1 cellular context compared by ENCODE assay signal in the genomic region with DNA sequence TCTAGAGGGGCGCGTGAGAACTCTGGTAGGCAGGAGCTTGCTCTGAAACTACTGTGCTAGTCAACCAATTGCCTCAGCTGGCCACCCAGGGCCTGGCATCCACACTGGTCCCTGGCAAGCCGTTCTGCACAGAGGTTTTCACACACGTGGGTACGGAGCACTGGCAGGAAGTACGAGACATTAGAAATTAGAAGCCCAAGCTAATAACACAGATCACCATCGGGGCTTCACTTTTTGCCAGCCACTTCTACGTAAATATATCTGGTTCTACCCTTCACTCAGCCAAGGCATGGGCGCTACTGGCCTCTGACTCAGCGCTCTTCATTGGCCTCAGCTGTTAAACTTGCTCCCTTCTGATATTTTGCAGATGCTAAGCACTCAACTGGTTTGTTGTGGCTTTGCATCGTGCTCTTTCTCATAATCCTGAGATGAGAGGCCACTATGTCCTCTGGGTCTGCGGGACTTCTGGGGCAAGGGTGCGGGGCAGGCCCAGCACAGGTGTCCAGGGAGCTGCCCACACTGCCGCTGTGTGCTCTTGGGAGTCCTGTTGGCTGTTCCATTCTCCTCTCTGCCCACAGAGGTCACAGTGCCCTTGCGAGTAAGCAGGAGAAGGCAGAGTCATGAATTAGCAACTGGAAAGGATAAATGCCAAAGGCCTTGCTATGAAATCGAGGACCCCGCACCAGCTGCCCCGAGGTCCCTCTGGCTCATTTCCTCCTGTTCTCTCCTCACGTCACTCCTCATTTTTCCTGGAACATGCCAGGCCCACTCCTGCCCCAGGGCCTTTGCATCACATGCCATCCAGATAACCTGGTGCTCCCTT.
TF ChIP-seq lines count a peak whose summit lies in the region.

No MANE protein-coding gene starts in this region.

TF ChIP-seq in K562, 482 proteins besides CTCF, POLR2A, EP300 and RAD21:
- TF ChIP-seq PHF20 (IDR thresholded peaks at IDR 0.05; ENCODE audit: partially characterized antibody) (no peak), ILK (tag; IDR thresholded peaks at IDR 0.05; ENCODE audit: borderline replicate concordance, low read depth) (no peak), RCOR1 (IDR thresholded peaks at IDR 0.05; ENCODE audit: borderline replicate concordance in 1 of 2, low read depth in 2 of 2, low read length in 2 of 2) (0 out of 4 replicates have a peak, but pooled peaks of 1 of the 2 experiments have one; percentile 11), NFE2 (IDR thresholded peaks at IDR 0.05; ENCODE audit: low read depth) (peak; percentile 39; the same call in 1 of the 2 replicates), RBM25 (IDR thresholded peaks at IDR 0.05; ENCODE audit: low read depth, low read length, severe bottlenecking) (peak; percentile 74), ZNF274 (IDR thresholded peaks at IDR 0.05; ENCODE audit: borderline replicate concordance, low read depth, low read length) (no peak), KLF1 (tag; IDR thresholded peaks at IDR 0.05) (no peak), BCOR (IDR thresholded peaks at IDR 0.05) (peak; percentile 71), ZNF316 (IDR thresholded peaks at IDR 0.05) (peak; percentile 57), IFI16 (CRISPR knock-in tag; IDR thresholded peaks at IDR 0.05) (no peak), SPI1 (IDR thresholded peaks at IDR 0.05; ENCODE audit: borderline replicate concordance, low read depth, low read length) (no peak), NONO (IDR thresholded peaks at IDR 0.05; ENCODE audit: low read depth in 2 of 2, low read length in 1 of 2) (no peak), C11orf30 (IDR thresholded peaks at IDR 0.05; ENCODE audit: low read depth) (peak; percentile 43), MLLT1 (IDR thresholded peaks at IDR 0.05) (no peak), ZNF41 (CRISPR knock-in tag; conservative IDR thresholded peaks at IDR 0.05) (no peak), MAFK (IDR thresholded peaks at IDR 0.05; ENCODE audit: low read length) (peak; percentile 42; the same call in 1 of the 2 replicates), WHSC1 (IDR thresholded peaks at IDR 0.05; ENCODE audit: low read length) (no peak), NR3C1 (CRISPR knock-in tag; IDR thresholded peaks at IDR 0.05) (no peak), ZNF592 (IDR thresholded peaks at IDR 0.05) (peak; percentile 53; the same call in 1 of the 2 replicates)
- TF ChIP-seq, protein P1, sequence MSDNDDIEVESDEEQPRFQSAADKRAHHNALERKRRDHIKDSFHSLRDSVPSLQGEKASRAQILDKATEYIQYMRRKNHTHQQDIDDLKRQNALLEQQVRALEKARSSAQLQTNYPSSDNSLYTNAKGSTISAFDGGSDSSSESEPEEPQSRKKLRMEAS (CRISPR knock-in tag; IDR thresholded peaks at IDR 0.05) = no peak
- TF ChIP-seq, protein P2, sequence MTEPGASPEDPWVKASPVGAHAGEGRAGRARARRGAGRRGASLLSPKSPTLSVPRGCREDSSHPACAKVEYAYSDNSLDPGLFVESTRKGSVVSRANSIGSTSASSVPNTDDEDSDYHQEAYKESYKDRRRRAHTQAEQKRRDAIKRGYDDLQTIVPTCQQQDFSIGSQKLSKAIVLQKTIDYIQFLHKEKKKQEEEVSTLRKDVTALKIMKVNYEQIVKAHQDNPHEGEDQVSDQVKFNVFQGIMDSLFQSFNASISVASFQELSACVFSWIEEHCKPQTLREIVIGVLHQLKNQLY (CRISPR knock-in tag; conservative IDR thresholded peaks at IDR 0.05) = no peak
- TF ChIP-seq, protein P3, sequence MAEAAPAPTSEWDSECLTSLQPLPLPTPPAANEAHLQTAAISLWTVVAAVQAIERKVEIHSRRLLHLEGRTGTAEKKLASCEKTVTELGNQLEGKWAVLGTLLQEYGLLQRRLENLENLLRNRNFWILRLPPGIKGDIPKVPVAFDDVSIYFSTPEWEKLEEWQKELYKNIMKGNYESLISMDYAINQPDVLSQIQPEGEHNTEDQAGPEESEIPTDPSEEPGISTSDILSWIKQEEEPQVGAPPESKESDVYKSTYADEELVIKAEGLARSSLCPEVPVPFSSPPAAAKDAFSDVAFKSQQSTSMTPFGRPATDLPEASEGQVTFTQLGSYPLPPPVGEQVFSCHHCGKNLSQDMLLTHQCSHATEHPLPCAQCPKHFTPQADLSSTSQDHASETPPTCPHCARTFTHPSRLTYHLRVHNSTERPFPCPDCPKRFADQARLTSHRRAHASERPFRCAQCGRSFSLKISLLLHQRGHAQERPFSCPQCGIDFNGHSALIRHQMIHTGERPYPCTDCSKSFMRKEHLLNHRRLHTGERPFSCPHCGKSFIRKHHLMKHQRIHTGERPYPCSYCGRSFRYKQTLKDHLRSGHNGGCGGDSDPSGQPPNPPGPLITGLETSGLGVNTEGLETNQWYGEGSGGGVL (CRISPR knock-in tag; IDR thresholded peaks at IDR 0.05) = no peak
